8 cellular contexts compared by ENCODE assay signal in the genomic region with DNA sequence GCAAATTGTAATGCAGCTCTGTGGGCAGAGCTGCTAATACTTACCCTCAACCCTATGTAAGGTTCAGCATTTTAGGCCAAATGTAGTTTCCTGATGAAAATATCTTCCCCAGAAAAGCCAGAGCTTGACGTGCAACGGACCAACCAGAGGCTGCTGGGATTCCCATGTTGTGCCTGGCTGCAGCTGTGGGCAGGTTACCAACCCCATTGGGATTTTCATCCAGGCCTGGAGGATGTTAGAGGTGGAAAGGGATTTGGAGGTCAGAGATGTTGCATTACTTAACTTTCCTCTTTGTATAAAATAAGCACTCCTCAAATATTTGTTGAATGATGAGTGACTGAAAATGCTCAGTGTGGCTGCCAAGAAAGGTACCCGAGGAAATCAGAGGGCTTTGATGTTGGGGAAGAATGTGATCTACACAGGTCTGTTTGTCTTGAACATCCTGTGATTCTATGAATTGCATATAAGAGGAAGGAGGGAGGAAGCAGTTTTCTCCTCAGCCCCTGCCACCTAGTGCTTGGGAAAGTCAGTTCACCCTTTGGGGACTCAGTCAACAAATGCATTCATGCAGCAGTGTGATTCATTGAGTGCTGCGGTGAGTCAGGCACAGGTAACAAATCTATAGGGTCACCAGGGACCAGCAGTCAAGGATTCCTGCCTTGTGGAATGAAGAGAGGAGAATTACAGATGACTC.
A peak's percentile ranks its signal among the peaks of the same experiment; 100 is the strongest.
DNase-seq lines count a peak whose midpoint lies in the region; ATAC-seq and TF ChIP-seq lines count a peak whose summit lies in the region.

No MANE protein-coding gene starts in this region.

- no peak overlapping the region for H3K4ac ChIP-seq in H9 (ENCODE audit: low read depth, low read length)

- no peak overlapping the region for H2BK15ac ChIP-seq in H9 (ENCODE audit: low read depth, low read length)

- TF ChIP-seq CTCF in C4-2B (conservative IDR thresholded peaks at IDR 0.05) (no peak; the same call in 1 of the 2 replicates), H9 (conservative IDR thresholded peaks at IDR 0.05) (peak; percentile 60)

- no peaks in the 10 kb centered on the region for H3K79me1 ChIP-seq in H9 (ENCODE audit: insufficient read depth, low read depth, low read length, poor library complexity, severe bottlenecking)

- no CpG with 5 or more reads among the region's 4 CpGs for WGBS in H9 (ENCODE audit: extremely low coverage, insufficient read length, low lambda C conversion rate)

- POLR2A ChIA-PET in T-cell (lab: Charles Lee) = no interaction called here

- H3K27me3 Mint-ChIP-seq in H9 (ENCODE audit: low read depth) (peaks cover 2% of the 10 kb centered on the region), T-cell (peaks cover 3 to 7% of the 10 kb centered on the region in 2 donors)
- H3K27me3 Mint-ChIP-seq in activated T-helper 1 cell treated with anti-CD3 and anti-CD28 coated beads, Interleukin-12 subunit alpha, Interleukin-12 subunit beta, Interleukin-2, Interleukin-4 antibody, amounts not matched to agents 30 ng/mL and 10 ng/mL and 1 ng/mL, durations not matched to agents 14 hours and 24 hours and 36 hours (ENCODE audit: insufficient read depth) = peaks cover 5% of the 10 kb centered on the region

- no peaks in the 10 kb centered on the region for H3K23me2 ChIP-seq in H9 (ENCODE audit: insufficient read length, low read depth, low read length, poor library complexity, severe bottlenecking)

- H4K20me1 ChIP-seq in H9 (ENCODE audit: control insufficient read depth, insufficient read depth, insufficient read length) = no peaks in the 10 kb centered on the region

- H4K8ac ChIP-seq in H9 (replicated peaks; ENCODE audit: insufficient read length, low read depth, low read length) = no peak overlapping the region

- ATAC-seq in T-cell (replicated peaks in 1 of 4) = peak; percentile 52 to 91 (median 80)
- no peak for ATAC-seq in GM19467 (IDR thresholded peaks at IDR 0.05; ENCODE audit: unreplicated experiment)
- ATAC-seq in HG02610 (IDR thresholded peaks at IDR 0.05; ENCODE audit: unreplicated experiment) = no peak

- no peak overlapping the region for H3K4me2 ChIP-seq in H9 (ENCODE audit: insufficient read depth, insufficient read length, low read length)

- no peak overlapping the region for H3K56ac ChIP-seq in H9 (ENCODE audit: insufficient read length, low read depth, low read length)

- no peak overlapping the region for H3K23ac ChIP-seq in H9 (ENCODE audit: insufficient read length, low read depth, low read length)

- H2BK12ac ChIP-seq in H9 (ENCODE audit: insufficient read length, low read depth, low read length) = no peak overlapping the region

- H3K4me1 ChIP-seq in H9 (ENCODE audit: insufficient read depth, low read length) = no peaks in the 10 kb centered on the region

- H3K27ac Mint-ChIP-seq in H9 = no peak overlapping the region; a peak in 1 of 7 replicates
- peak overlapping the region in 1 of 2 donors; percentile 17 for H3K27ac Mint-ChIP-seq in T-cell
- no peak overlapping the region for H3K27ac Mint-ChIP-seq in activated T-helper 1 cell treated with anti-CD3 and anti-CD28 coated beads, Interleukin-12 subunit alpha, Interleukin-12 subunit beta, Interleukin-2, Interleukin-4 antibody, amounts not matched to agents 30 ng/mL and 10 ng/mL and 1 ng/mL, durations not matched to agents 14 hours and 24 hours and 36 hours

- CTCF ChIA-PET in T-cell (lab: Charles Lee) = no interaction called here

- no peak overlapping the region for H3K14ac ChIP-seq in H9 (ENCODE audit: insufficient read depth, low read length)

- H3K4me3 Mint-ChIP-seq in H9 (no peak overlapping the region), T-cell (no peak overlapping the region)
- no peak overlapping the region for H3K4me3 Mint-ChIP-seq in activated T-helper 1 cell treated with anti-CD3 and anti-CD28 coated beads, Interleukin-12 subunit alpha, Interleukin-12 subunit beta, Interleukin-2, Interleukin-4 antibody, amounts not matched to agents 30 ng/mL and 10 ng/mL and 1 ng/mL, durations not matched to agents 14 hours and 24 hours and 36 hours

- DNase-seq in H9 (peak; percentile 64), T-cell (peak in 2 of 34 experiments; percentile 6 to 16), iPS-NIHi11 (ENCODE audit: low spot score) (peak; percentile 52), NCI-H1105 (lab: John Stamatoyannopoulos, UW) (no peak)
- no peak for DNase-seq in activated T-helper 1 cell treated with anti-CD3 and anti-CD28 coated beads, Interleukin-12 subunit alpha, Interleukin-12 subunit beta, Interleukin-2, Interleukin-4 antibody, amounts not matched to agents 30 ng/mL and 10 ng/mL and 1 ng/mL, durations not matched to agents 14 hours and 24 hours and 36 hours (ENCODE audit: low spot score)

- no peak overlapping the region for H2BK5ac ChIP-seq in H9 (ENCODE audit: insufficient read length, low read length)

- H3K36me3 Mint-ChIP-seq in H9 (ENCODE audit: insufficient read depth in 1 of 3, low read depth in 3 of 3) = no peaks in the 10 kb centered on the region
- H3K36me3 Mint-ChIP-seq in T-cell = no peaks in the 10 kb centered on the region
- no peaks in the 10 kb centered on the region for H3K36me3 Mint-ChIP-seq in activated T-helper 1 cell treated with anti-CD3 and anti-CD28 coated beads, Interleukin-12 subunit alpha, Interleukin-12 subunit beta, Interleukin-2, Interleukin-4 antibody, amounts not matched to agents 30 ng/mL and 10 ng/mL and 1 ng/mL, durations not matched to agents 14 hours and 24 hours and 36 hours (ENCODE audit: low read depth)

- H3K79me2 ChIP-seq in H9 (ENCODE audit: insufficient read depth, low read length) = no peaks in the 10 kb centered on the region

- H4K91ac ChIP-seq in H9 (ENCODE audit: insufficient read length, low read depth, low read length) = no peak overlapping the region

- intact Hi-C loops in activated T-helper 1 cell treated with anti-CD3 and anti-CD28 coated beads, Interleukin-12 subunit alpha, Interleukin-12 subunit beta, Interleukin-2, Interleukin-4 antibody, amounts not matched to agents 30 ng/mL and 10 ng/mL and 1 ng/mL, durations not matched to agents 14 hours and 24 hours and 36 hours (cut with micrococcal nuclease) = loop anchor here (10.0 kb wide), 1 partner anchor 674 kb away; no protein-coding TSS in a partner anchor

- H2AK5ac ChIP-seq in H9 (ENCODE audit: insufficient read length, low read length) = no peak overlapping the region

- H4K5ac ChIP-seq in H9 (ENCODE audit: insufficient read length, low read depth, low read length) = no peak overlapping the region

- no peaks in the 10 kb centered on the region for H3K27me3 ChIP-seq in H9 (ENCODE audit: insufficient read depth, low read length)

- no peaks in the 10 kb centered on the region for H3K9me3 Mint-ChIP-seq in H9
- no peaks in the 10 kb centered on the region for H3K9me3 Mint-ChIP-seq in T-cell
- no peaks in the 10 kb centered on the region for H3K9me3 Mint-ChIP-seq in activated T-helper 1 cell treated with anti-CD3 and anti-CD28 coated beads, Interleukin-12 subunit alpha, Interleukin-12 subunit beta, Interleukin-2, Interleukin-4 antibody, amounts not matched to agents 30 ng/mL and 10 ng/mL and 1 ng/mL, durations not matched to agents 14 hours and 24 hours and 36 hours

- H2AFZ ChIP-seq in H9 (ENCODE audit: low read length) = no peak overlapping the region

- H3K4me1 Mint-ChIP-seq in H9 (peaks cover 7 to 14% of the 10 kb centered on the region in 2 experiments; a peak in 3 of 4 replicates), T-cell (peaks cover 7 to 8% (median 8%) of the 10 kb centered on the region in 3 donors)
- peaks cover 7% of the 10 kb centered on the region for H3K4me1 Mint-ChIP-seq in activated T-helper 1 cell treated with anti-CD3 and anti-CD28 coated beads, Interleukin-12 subunit alpha, Interleukin-12 subunit beta, Interleukin-2, Interleukin-4 antibody, amounts not matched to agents 30 ng/mL and 10 ng/mL and 1 ng/mL, durations not matched to agents 14 hours and 24 hours and 36 hours (ENCODE audit: low read depth)

- no peaks in the 10 kb centered on the region for H3K9me3 ChIP-seq in H9 (ENCODE audit: control insufficient read depth, low read depth, low read length)

- H2BK120ac ChIP-seq in H9 (ENCODE audit: low read depth, low read length, poor library complexity, severe bottlenecking) = no peak overlapping the region

- H3T11ph ChIP-seq in H9 (ENCODE audit: low read length) = no peak overlapping the region

- H3K27ac ChIP-seq in C4-2B (peak overlapping the region; percentile 17; the same call in 1 of the 2 replicates), H9 (ENCODE audit: insufficient read length, low read depth, low read length) (no peak overlapping the region)

- H3K9ac ChIP-seq in H9 (ENCODE audit: extremely low read depth, insufficient read length, low read length) = no peak overlapping the region

- no peak overlapping the region for H3K18ac ChIP-seq in H9 (ENCODE audit: insufficient read length, low read depth, low read length)

- no peak overlapping the region for H2BK20ac ChIP-seq in H9 (ENCODE audit: low read depth, low read length, poor library complexity, severe bottlenecking)

Comparison
In these comparisons a context has a peak if more than half of its experiments do, and no peak if none do; other contexts are left out.
1. DNase-seq: peak in H9 (single experiment) and iPS-NIHi11 (single experiment); none in NCI-H1105 (single experiment) and activated T-helper 1 cell treated with anti-CD3 and anti-CD28 coated beads, Interleukin-12 subunit alpha, Interleukin-12 subunit beta, Interleukin-2, Interleukin-4 antibody, amounts not matched to agents 30 ng/mL and 10 ng/mL and 1 ng/mL, durations not matched to agents 14 hours and 24 hours and 36 hours (single experiment).
2. ATAC-seq: peak in T-cell (4 of 4); none in GM19467 (single experiment) and HG02610 (single experiment).